Comparison of ENCODE assay signal across 8 cellular contexts in the genomic region with DNA sequence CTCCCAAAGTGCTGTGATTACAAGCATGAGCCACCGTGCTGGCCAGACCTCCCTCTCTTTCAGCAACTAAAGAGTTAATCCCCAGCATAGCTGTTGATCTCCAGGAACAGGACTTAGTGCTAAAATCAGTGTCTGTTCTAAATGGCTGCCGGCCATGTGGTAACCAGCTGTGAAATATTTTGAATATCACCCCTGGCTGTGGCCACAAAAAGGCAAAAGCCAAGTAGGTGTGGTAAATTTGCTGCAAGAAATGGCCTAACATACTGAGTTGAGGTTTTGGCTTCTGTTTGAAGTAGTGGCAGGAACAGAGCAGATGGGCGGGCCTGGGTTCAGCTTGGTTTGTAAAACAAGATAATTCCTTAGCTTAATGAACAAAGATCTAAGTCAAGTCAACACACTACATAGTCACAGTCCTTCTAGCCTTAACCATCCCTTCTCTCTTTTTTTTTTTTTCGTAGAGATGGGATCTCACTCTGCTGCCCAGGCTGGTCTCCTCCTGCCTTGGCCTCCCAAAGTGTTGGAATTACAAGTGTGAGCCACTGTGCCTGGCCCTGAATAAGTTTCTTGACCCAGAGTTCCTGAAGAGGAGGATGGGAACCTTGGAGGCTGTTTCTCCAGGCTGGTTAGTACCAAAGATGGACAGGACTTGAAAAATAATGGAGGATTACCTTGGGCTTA. TPM values are rescaled to one million over a fixed set of nuclear protein-coding genes. Genes with fewer than 3 reads are reported as not detected.
DNase-seq lines count a peak whose midpoint lies in the region; ATAC-seq and TF ChIP-seq lines count a peak whose summit lies in the region.

No MANE protein-coding gene starts in this region.

- H3K27me3 Mint-ChIP-seq in CD8-positive, alpha-beta memory T cell: no peaks in the 10 kb centered on the region
- no peaks in the 10 kb centered on the region for H3K27me3 Mint-ChIP-seq in activated CD4-positive, alpha-beta T cell treated with anti-CD3 and anti-CD28 coated beads, Interleukin-2, amount 10 ng/mL, durations not matched to agents 7 days and 5 days

- no peak for TF ChIP-seq CTCF in fibroblast of the aortic adventitia (IDR thresholded peaks at IDR 0.05; ENCODE audit: insufficient read depth, low read length)

- H3K4me3 Mint-ChIP-seq in CD8-positive, alpha-beta memory T cell: peak overlapping the region in 6 of 7 donors; percentile 57 to 87 (median 62)
- H3K4me3 Mint-ChIP-seq in activated CD4-positive, alpha-beta T cell treated with anti-CD3 and anti-CD28 coated beads, Interleukin-2, amount 10 ng/mL, durations not matched to agents 7 days and 5 days: peak overlapping the region; percentile 50

- CTCF ChIA-PET in CD8-positive, alpha-beta memory T cell (lab: Charles Lee): interaction anchor here (0.7 to 1.9 kb wide), 12 partner anchors 11 to 175 kb away, joined by 3 to 17 read pairs (median 4); a partner anchor contains a TSS
- CTCF ChIA-PET in activated CD4-positive, alpha-beta T cell treated with anti-CD3 and anti-CD28 coated beads, Interleukin-2, amount 10 ng/mL, durations not matched to agents 7 days and 5 days (lab: Charles Lee): interaction anchor here (0.7 to 1.2 kb wide), 3 partner anchors 10 to 293 kb away, joined by 3 to 4 read pairs (median 3); no protein-coding TSS in a partner anchor

- DNase-seq in CD8-positive, alpha-beta memory T cell: peak; percentile 30 to 84 (median 62)
- DNase-seq in activated CD4-positive, alpha-beta T cell treated with anti-CD3 and anti-CD28 coated beads, Interleukin-2, amount 10 ng/mL, durations not matched to agents 7 days and 5 days: peak; percentile 78
- DNase-seq in fibroblast of the aortic adventitia (ENCODE audit: low read depth) (peak; percentile 97), HuH-7 (ENCODE audit: low spot score) (no peak), NCI-H1436 treated with DMSO at 0.1 percent for 48 hours (lab: John Stamatoyannopoulos, UW) (no peak)
- DNase-seq in stimulated activated CD8-positive, alpha-beta memory T cell treated with anti-CD3 and anti-CD28 coated beads, Interleukin-7, amount 100 ng/mL, for 4 hours (ENCODE audit: low read depth in 2 of 2): peak; percentile 17 to 21

- ATAC-seq in HG03159 (IDR thresholded peaks at IDR 0.05; ENCODE audit: unreplicated experiment) (peak; percentile 46), GM18873 (IDR thresholded peaks at IDR 0.05; ENCODE audit: low FRiP score, unreplicated experiment) (no peak)

- H3K4me1 ChIP-seq in CD8-positive, alpha-beta memory T cell (ENCODE audit: insufficient read depth, low read length): peaks cover 36% of the 10 kb centered on the region

- H3K9me3 ChIP-seq in CD8-positive, alpha-beta memory T cell (ENCODE audit: low read length): no peaks in the 10 kb centered on the region

- peak overlapping the region; percentile 34 for H3K4me3 ChIP-seq in CD8-positive, alpha-beta memory T cell (ENCODE audit: low read length)
- H3K4me3 ChIP-seq in fibroblast of the aortic adventitia (ENCODE audit: low read depth, low read length): no peak overlapping the region

- peaks cover 27 to 35% (median 29%) of the 10 kb centered on the region in 3 donors for H3K4me1 Mint-ChIP-seq in CD8-positive, alpha-beta memory T cell
- H3K4me1 Mint-ChIP-seq in activated CD4-positive, alpha-beta T cell treated with anti-CD3 and anti-CD28 coated beads, Interleukin-2, amount 10 ng/mL, durations not matched to agents 7 days and 5 days: peaks cover 28% of the 10 kb centered on the region

- H3K27me3 ChIP-seq in CD8-positive, alpha-beta memory T cell (ENCODE audit: insufficient read depth, low read length, poor library complexity, severe bottlenecking): no peaks in the 10 kb centered on the region

- no peaks in the 10 kb centered on the region for H3K36me3 Mint-ChIP-seq in CD8-positive, alpha-beta memory T cell
- H3K36me3 Mint-ChIP-seq in activated CD4-positive, alpha-beta T cell treated with anti-CD3 and anti-CD28 coated beads, Interleukin-2, amount 10 ng/mL, durations not matched to agents 7 days and 5 days (ENCODE audit: low read depth): no peaks in the 10 kb centered on the region

- peak overlapping the region; percentile 0 to 87 (median 32) for H3K27ac Mint-ChIP-seq in CD8-positive, alpha-beta memory T cell
- H3K27ac Mint-ChIP-seq in activated CD4-positive, alpha-beta T cell treated with anti-CD3 and anti-CD28 coated beads, Interleukin-2, amount 10 ng/mL, durations not matched to agents 7 days and 5 days: peak overlapping the region; percentile 81

- peak overlapping the region; percentile 10 for H3K27ac ChIP-seq in CD8-positive, alpha-beta memory T cell (ENCODE audit: low read depth, low read length)

- H3K36me3 ChIP-seq in CD8-positive, alpha-beta memory T cell (ENCODE audit: insufficient read depth, low read length): no peaks in the 10 kb centered on the region

- no peaks in the 10 kb centered on the region for H3K9me3 Mint-ChIP-seq in CD8-positive, alpha-beta memory T cell
- no peaks in the 10 kb centered on the region for H3K9me3 Mint-ChIP-seq in activated CD4-positive, alpha-beta T cell treated with anti-CD3 and anti-CD28 coated beads, Interleukin-2, amount 10 ng/mL, durations not matched to agents 7 days and 5 days

- POLR2A ChIA-PET in CD8-positive, alpha-beta memory T cell (lab: Charles Lee): interaction anchor here (0.6 to 1.5 kb wide), 8 partner anchors 14 to 574 kb away, joined by 4 to 12 read pairs (median 6); a partner anchor contains a TSS
- POLR2A ChIA-PET in activated CD4-positive, alpha-beta T cell treated with anti-CD3 and anti-CD28 coated beads, Interleukin-2, amount 10 ng/mL, durations not matched to agents 7 days and 5 days (lab: Charles Lee): interaction anchor here (0.6 kb wide), 1 partner anchor 29 kb away, joined by 7 read pairs; no protein-coding TSS in a partner anchor

RNA-seq across cellular contexts. Expression of a gene that starts 22.7 kb away (rescaled TPM):
- 10 to 100 TPM; 60.5 to 63.1 TPM for total RNA-seq in CD8-positive, alpha-beta memory T cell
- 36.2 TPM for polyA plus RNA-seq in CD8-positive, alpha-beta memory T cell
- 10 to 100 TPM; 43.0 to 45.3 TPM for total RNA-seq in activated CD4-positive, alpha-beta T cell treated with anti-CD3 and anti-CD28 coated beads, Interleukin-2, amount 10 ng/mL, durations not matched to agents 7 days and 5 days
- 10.7 and 19.3 TPM in 2 replicates for total RNA-seq in fibroblast of the aortic adventitia (ENCODE audit: low replicate concordance)

RNA-seq across cellular contexts. Expression of a gene that starts 32.5 kb away (rescaled TPM):
- under 1 TPM; 0.13 to 0.18 TPM for total RNA-seq in CD8-positive, alpha-beta memory T cell
- polyA plus RNA-seq in CD8-positive, alpha-beta memory T cell: not detected
- under 1 TPM; 0.23 to 0.32 TPM for total RNA-seq in activated CD4-positive, alpha-beta T cell treated with anti-CD3 and anti-CD28 coated beads, Interleukin-2, amount 10 ng/mL, durations not matched to agents 7 days and 5 days
- total RNA-seq in fibroblast of the aortic adventitia (ENCODE audit: low replicate concordance): 0.81 and 5.6 TPM in 2 replicates

RNA-seq across cellular contexts. Expression of a gene that starts 37.3 kb away (rescaled TPM):
- total RNA-seq in CD8-positive, alpha-beta memory T cell: 10 to 100 TPM; 96.2 to 99.1 TPM
- polyA plus RNA-seq in CD8-positive, alpha-beta memory T cell: 40.5 TPM
- 100 to 1,000 TPM; 113 to 128 TPM for total RNA-seq in activated CD4-positive, alpha-beta T cell treated with anti-CD3 and anti-CD28 coated beads, Interleukin-2, amount 10 ng/mL, durations not matched to agents 7 days and 5 days
- total RNA-seq in fibroblast of the aortic adventitia (ENCODE audit: low replicate concordance): 25.6 and 31.6 TPM in 2 replicates

RNA-seq across cellular contexts. Expression of a gene that starts 52.2 kb away (rescaled TPM):
- total RNA-seq in CD8-positive, alpha-beta memory T cell: 1 to 10 TPM in 1 of 2 experiments, under 1 TPM in 1; 1.00 to 1.7 TPM
- 0.56 TPM for polyA plus RNA-seq in CD8-positive, alpha-beta memory T cell
- total RNA-seq in activated CD4-positive, alpha-beta T cell treated with anti-CD3 and anti-CD28 coated beads, Interleukin-2, amount 10 ng/mL, durations not matched to agents 7 days and 5 days: 1 to 10 TPM; 3.0 to 4.1 TPM
- 0.27 TPM in 1 of 2 replicates, not detected in the other for total RNA-seq in fibroblast of the aortic adventitia (ENCODE audit: low replicate concordance)

RNA-seq across cellular contexts. Expression of a gene that starts 57.4 kb away (rescaled TPM):
- total RNA-seq in CD8-positive, alpha-beta memory T cell: 10 to 100 TPM; 13.9 to 14.3 TPM
- 0.56 TPM for polyA plus RNA-seq in CD8-positive, alpha-beta memory T cell
- 10 to 100 TPM; 34.6 to 36.1 TPM for total RNA-seq in activated CD4-positive, alpha-beta T cell treated with anti-CD3 and anti-CD28 coated beads, Interleukin-2, amount 10 ng/mL, durations not matched to agents 7 days and 5 days
- total RNA-seq in fibroblast of the aortic adventitia (ENCODE audit: low replicate concordance): not detected in 2 replicates

Comparison
In these comparisons a context has a peak if more than half of its experiments do, and no peak if none do; other contexts are left out.
1. DNase-seq: peak in CD8-positive, alpha-beta memory T cell (5 of 5), activated CD4-positive, alpha-beta T cell treated with anti-CD3 and anti-CD28 coated beads, Interleukin-2, amount 10 ng/mL, durations not matched to agents 7 days and 5 days (single experiment), fibroblast of the aortic adventitia (single experiment) and stimulated activated CD8-positive, alpha-beta memory T cell treated with anti-CD3 and anti-CD28 coated beads, Interleukin-7, amount 100 ng/mL, for 4 hours (2 of 2); none in HuH-7 (single experiment) and NCI-H1436 treated with DMSO at 0.1 percent for 48 hours (single experiment).